ENCODE assay signal across 20 cellular contexts in genomic region chr4:12260453-12260852, GRCh38.
A peak's percentile ranks its signal among the peaks of the same experiment; 100 is the strongest.
DNase-seq lines count a peak whose midpoint lies in the region; ATAC-seq lines count a peak whose summit lies in the region.
"Had no signal": no experiment of that assay in that cellular context is flagged by ENCODE, and none has a peak within 500 bp of the region (broad histone marks: within the 10 kb centered on the region; RNA-seq: fewer than 3 reads in every experiment).

No MANE protein-coding gene starts in this region.

- CTCF ChIA-PET in activated naive CD4-positive, alpha-beta T cell treated with anti-CD3 and anti-CD28 coated beads, Interleukin-2, amount 10 ng/mL, durations not matched to agents 7 days and 5 days (lab: Charles Lee), result no interaction called here

- no peak overlapping the region for H3K4me3 Mint-ChIP-seq in activated naive CD4-positive, alpha-beta T cell treated with anti-CD3 and anti-CD28 coated beads, Interleukin-2, amount 10 ng/mL, durations not matched to agents 7 days and 5 days
- H3K4me3 Mint-ChIP-seq: B cell; CD4-positive, alpha-beta T cell; CD8-positive, alpha-beta T cell had no signal

- H3K4me1 Mint-ChIP-seq in activated naive CD4-positive, alpha-beta T cell treated with anti-CD3 and anti-CD28 coated beads, Interleukin-2, amount 10 ng/mL, durations not matched to agents 7 days and 5 days, result no peaks in the 10 kb centered on the region
- H3K4me1 Mint-ChIP-seq: B cell had no signal

- H3K27me3 ChIP-seq in right cardiac atrium (ENCODE audit: control insufficient read depth, insufficient read depth), result no peaks in the 10 kb centered on the region
- H3K27me3 ChIP-seq: BLaER1 treated with 17β-estradiol and CSF1 and Interleukin-3, amounts not matched to agents 10 nM and 100 nM had no signal

- H3K4me3 ChIP-seq in right cardiac atrium (ENCODE audit: low read length), result no peak overlapping the region
- H3K4me3 ChIP-seq: A549; BLaER1 treated with 17β-estradiol and CSF1 and Interleukin-3, amounts not matched to agents 10 nM and 100 nM had no signal

- ATAC-seq in Right ventricle myocardium inferior (peak; percentile 73), left cardiac atrium (peak; percentile 51 to 68), left ventricle myocardium superior (peak; percentile 81), right cardiac atrium (peak; percentile 40 to 43), GM18870 (IDR thresholded peaks at IDR 0.05; ENCODE audit: unreplicated experiment) (no peak)
- ATAC-seq in stimulated activated naive CD8-positive, alpha-beta T cell treated with anti-CD3 and anti-CD28 coated beads, Interleukin-15, Interleukin-2, amounts not matched to agents 100 U/mL and 50 U/mL, for 24 hours, result no peak
- ATAC-seq: A549; CD8-positive, alpha-beta T cell had no signal

- H3K27ac Mint-ChIP-seq in activated naive CD4-positive, alpha-beta T cell treated with anti-CD3 and anti-CD28 coated beads, Interleukin-2, amount 10 ng/mL, durations not matched to agents 7 days and 5 days, result no peak overlapping the region
- H3K27ac Mint-ChIP-seq: B cell; CD4-positive, alpha-beta T cell; CD8-positive, alpha-beta T cell had no signal

- no peaks in the 10 kb centered on the region for H3K4me1 ChIP-seq in right cardiac atrium (ENCODE audit: control insufficient read depth, insufficient read depth, low read length)
- H3K4me1 ChIP-seq: A549; BLaER1 treated with 17β-estradiol and CSF1 and Interleukin-3, amounts not matched to agents 10 nM and 100 nM; Caco-2 had no signal

- DNase-seq in Right ventricle myocardium inferior (ENCODE audit: missing footprints) (no peak), cardiac septum (ENCODE audit: low spot score) (no peak), left cardiac atrium (no peak), left ventricle myocardium superior (no peak), right cardiac atrium (no peak)
- no peak for DNase-seq in activated naive CD4-positive, alpha-beta T cell treated with anti-CD3 and anti-CD28 coated beads, Interleukin-2, amount 10 ng/mL, durations not matched to agents 7 days and 5 days
- no peak for DNase-seq in stimulated activated naive CD8-positive, alpha-beta T cell treated with anti-CD3 and anti-CD28 coated beads, Interleukin-15, Interleukin-2, amounts not matched to agents 100 U/mL and 50 U/mL, for 24 hours
- DNase-seq: AML-193; Caco-2; Calu3; CD4-positive, alpha-beta T cell; CD8-positive, alpha-beta T cell; DMS79 treated with DMSO at 0.1 percent for 48 hours; GF-D8 had no signal

- WGBS in right cardiac atrium, result 49% methylated on average over 3 of the region's 3 CpGs

- intact Hi-C loops in Right ventricle myocardium inferior (cut with DNase I) (no loop called here), cardiac septum (cut with DNase I) (no loop called here), left cardiac atrium (cut with DNase I) (no loop called here), left ventricle myocardium superior (cut with micrococcal nuclease) (no loop called here), right cardiac atrium (cut with DNase I) (no loop called here)

- no peaks in the 10 kb centered on the region for H3K27me3 Mint-ChIP-seq in activated naive CD4-positive, alpha-beta T cell treated with anti-CD3 and anti-CD28 coated beads, Interleukin-2, amount 10 ng/mL, durations not matched to agents 7 days and 5 days
- H3K27me3 Mint-ChIP-seq: B cell; CD4-positive, alpha-beta T cell had no signal

- H3K9me3 ChIP-seq in right cardiac atrium (ENCODE audit: control insufficient read depth, low read length), result no peaks in the 10 kb centered on the region
- H3K9me3 ChIP-seq: A549; BLaER1 treated with 17β-estradiol and CSF1 and Interleukin-3, amounts not matched to agents 10 nM and 100 nM; Caco-2 had no signal

- H3K27ac ChIP-seq in right cardiac atrium (ENCODE audit: low read length), result no peak overlapping the region
- H3K27ac ChIP-seq: 22Rv1; A549; BLaER1 treated with 17β-estradiol and CSF1 and Interleukin-3, amounts not matched to agents 10 nM and 100 nM; C4-2B had no signal

- peaks cover 9% of the 10 kb centered on the region for H3K9me3 Mint-ChIP-seq in activated naive CD4-positive, alpha-beta T cell treated with anti-CD3 and anti-CD28 coated beads, Interleukin-2, amount 10 ng/mL, durations not matched to agents 7 days and 5 days

- H3K36me3 Mint-ChIP-seq in activated naive CD4-positive, alpha-beta T cell treated with anti-CD3 and anti-CD28 coated beads, Interleukin-2, amount 10 ng/mL, durations not matched to agents 7 days and 5 days, result no peaks in the 10 kb centered on the region
- H3K36me3 Mint-ChIP-seq: CD8-positive, alpha-beta T cell had no signal

Comparison
In these comparisons a context has a peak if more than half of its experiments do, and no peak if none do; other contexts are left out.
1. ATAC-seq: peak in Right ventricle myocardium inferior (single experiment), left cardiac atrium (2 of 2), left ventricle myocardium superior (single experiment) and right cardiac atrium (2 of 2); none in stimulated activated naive CD8-positive, alpha-beta T cell treated with anti-CD3 and anti-CD28 coated beads, Interleukin-15, Interleukin-2, amounts not matched to agents 100 U/mL and 50 U/mL, for 24 hours (single experiment) and GM18870 (single experiment).